ENCODE assay signal across 2 cellular contexts in genomic region chr17:55607736-55608341, GRCh38.
A peak's percentile ranks its signal among the peaks of the same experiment; 100 is the strongest.
TF ChIP-seq lines count a peak whose summit lies in the region.

No MANE protein-coding gene starts in this region.

TF ChIP-seq in liver, 16 proteins besides CTCF, POLR2A, EP300 and RAD21 (continued from another document):
- TF ChIP-seq ZBTB33 (IDR thresholded peaks at IDR 0.05) (no peak), SP1 (IDR thresholded peaks at IDR 0.05) (peak; percentile 27), TAF1 (conservative IDR thresholded peaks at IDR 0.05) (no peak)

TF ChIP-seq in K562, 482 proteins besides CTCF, POLR2A, EP300 and RAD21 (continued from another document):
- TF ChIP-seq THRB (CRISPR knock-in tag; conservative IDR thresholded peaks at IDR 0.05) (no peak), BRF2 (IDR thresholded peaks at IDR 0.05; ENCODE audit: borderline replicate concordance, insufficient read depth, insufficient read length) (no peak), ZNF212 (CRISPR knock-in tag; IDR thresholded peaks at IDR 0.05) (no peak)
